ENCODE assay signal across 25 cellular contexts in the genomic region with DNA sequence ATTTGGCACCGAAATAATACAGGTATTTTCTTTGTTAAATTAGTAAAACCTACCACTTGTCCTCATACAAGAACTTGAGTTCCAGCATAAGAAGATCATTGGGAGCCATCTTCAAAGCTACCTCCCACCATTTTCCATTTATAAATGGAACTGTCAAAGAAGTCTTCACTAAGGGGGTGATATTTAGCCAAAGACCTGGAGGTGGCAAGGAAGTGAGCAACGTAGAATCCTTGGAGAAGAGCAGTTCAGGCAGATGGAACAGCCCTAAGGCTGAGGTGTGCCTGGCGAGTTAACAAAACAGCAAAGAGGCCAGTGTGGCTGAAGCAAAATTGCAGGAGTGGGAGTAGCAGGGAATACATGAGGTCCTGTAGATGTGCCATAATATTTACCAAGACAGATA. TPM values are rescaled to one million over a fixed set of nuclear protein-coding genes. Genes with fewer than 3 reads are reported as not detected.
"Had no signal": no experiment of that assay in that cellular context is flagged by ENCODE, and none has a peak within 500 bp of the region (broad histone marks: within the 10 kb centered on the region; RNA-seq: fewer than 3 reads in every experiment).

No MANE protein-coding gene starts in this region.

- DNase-seq: activated CD4-positive, alpha-beta T cell treated with anti-CD3 and anti-CD28 coated beads, Interleukin-2, amount 10 ng/mL, durations not matched to agents 7 days and 5 days; activated CD4-positive, CD25-positive, alpha-beta regulatory T cell treated with anti-CD3 and anti-CD28 coated beads, Interleukin-2, amount 50 U/mL, for 72 hours; activated CD8-positive, alpha-beta memory T cell treated with anti-CD3 and anti-CD28 coated beads, Interleukin-2, amount 10 ng/mL, durations not matched to agents 7 days and 5 days; activated CD8-positive, alpha-beta T cell treated with anti-CD3 and anti-CD28 coated beads for 36 hours; activated effector memory CD4-positive, alpha-beta T cell treated with anti-CD3 and anti-CD28 coated beads, Interleukin-2, amount 50 U/mL, for 16 hours; activated naive CD4-positive, alpha-beta T cell treated with anti-CD3 and anti-CD28 coated beads, Interleukin-2, amount 50 U/mL, for 16 hours; activated naive CD8-positive, alpha-beta T cell treated with anti-CD3 and anti-CD28 coated beads, Interleukin-2, amount 50 U/mL, for 24 hours; activated T-cell treated with anti-CD3 and anti-CD28 coated beads for 4 hours; cortex of kidney; hippocampal formation; left colon; naive thymus-derived CD8-positive, alpha-beta T cell; ovary; psoas muscle; right cardiac atrium; stimulated activated CD4-positive, alpha-beta T cell treated with anti-CD3 and anti-CD28 coated beads, Interleukin-12 subunit alpha, Interleukin-12 subunit beta, amount 100 ng/mL, for 4 hours; stimulated activated CD4-positive, alpha-beta T cell treated with anti-CD3 and anti-CD28 coated beads, Interleukin-4, amount 100 ng/mL, for 4 hours; stimulated activated naive CD8-positive, alpha-beta T cell treated with anti-CD3 and anti-CD28 coated beads, Interleukin-15, Interleukin-2, amounts not matched to agents 100 U/mL and 50 U/mL, for 24 hours; T-cell; WERI-Rb-1 had no signal

- ATAC-seq: activated CD8-positive, alpha-beta memory T cell treated with anti-CD3 and anti-CD28 coated beads, Interleukin-2, amount 10 ng/mL, durations not matched to agents 7 days and 5 days; activated CD8-positive, alpha-beta T cell treated with anti-CD3 and anti-CD28 coated beads for 36 hours; activated naive CD8-positive, alpha-beta T cell treated with anti-CD3 and anti-CD28 coated beads, Interleukin-2, amount 50 U/mL, for 24 hours; left colon; naive thymus-derived CD8-positive, alpha-beta T cell; psoas muscle; right cardiac atrium; stimulated activated naive CD8-positive, alpha-beta T cell treated with anti-CD3 and anti-CD28 coated beads, Interleukin-15, Interleukin-2, amounts not matched to agents 100 U/mL and 50 U/mL, for 24 hours; T-cell had no signal

- H3K27ac ChIP-seq: cardiac muscle cell, ovary, psoas muscle, WERI-Rb-1 had no signal

- H3K4me3 ChIP-seq: cardiac muscle cell, ovary, psoas muscle had no signal

- H3K4me1 ChIP-seq: psoas muscle had no signal

- H3K9me3 ChIP-seq: ovary, psoas muscle had no signal

- H3K27me3 ChIP-seq: cardiac muscle cell, ovary had no signal

- H3K36me3 ChIP-seq: cardiac muscle cell, ovary, WERI-Rb-1 had no signal

- FAIRE-seq: endometrium, TTC549 had no signal

RNA-seq across cellular contexts. Expression of a gene that starts 1.8 kb away (rescaled TPM):
- total RNA-seq: activated CD4-positive, alpha-beta T cell treated with anti-CD3 and anti-CD28 coated beads, Interleukin-2, amount 10 ng/mL, durations not matched to agents 7 days and 5 days; activated CD8-positive, alpha-beta memory T cell treated with anti-CD3 and anti-CD28 coated beads, Interleukin-2, amount 10 ng/mL, durations not matched to agents 7 days and 5 days; activated CD8-positive, alpha-beta T cell treated with anti-CD3 and anti-CD28 coated beads for 36 hours; cardiac muscle cell; mesenteric fat pad; naive thymus-derived CD8-positive, alpha-beta T cell; psoas muscle; T-cell; ureter had no signal
- polyA plus RNA-seq: cardiac muscle cell; naive thymus-derived CD8-positive, alpha-beta T cell; right cardiac atrium had no signal
